11 cellular contexts compared by ENCODE assay signal in genomic region chrX:30910124-30910860, GRCh38. TPM values are rescaled to one million over a fixed set of nuclear protein-coding genes. Genes with fewer than 3 reads are reported as not detected.
DNase-seq lines count a peak whose midpoint lies in the region; ATAC-seq and TF ChIP-seq lines count a peak whose summit lies in the region.
"Had no signal": no experiment of that assay in that cellular context is flagged by ENCODE, and none has a peak within 500 bp of the region (broad histone marks: within the 10 kb centered on the region; RNA-seq: fewer than 3 reads in every experiment).

No MANE protein-coding gene starts in this region.

- peaks cover 3% of the 10 kb centered on the region for H3K36me3 Mint-ChIP-seq in activated T-helper 2 cell treated with anti-CD3 and anti-CD28 coated beads, Interferon-gamma antibody, Interleukin-2, Interleukin-4, amounts not matched to agents 10 μg/mL and 5 μg/mL and 100 μg/mL, durations not matched to agents 14 hours and 24 hours and 36 hours (ENCODE audit: low read depth)
- H3K36me3 Mint-ChIP-seq in natural killer cell = no peaks in the 10 kb centered on the region

- peak overlapping the region; percentile 42 for H3K4me3 Mint-ChIP-seq in activated T-helper 2 cell treated with anti-CD3 and anti-CD28 coated beads, Interferon-gamma antibody, Interleukin-2, Interleukin-4, amounts not matched to agents 10 μg/mL and 5 μg/mL and 100 μg/mL, durations not matched to agents 14 hours and 24 hours and 36 hours (ENCODE audit: low read depth)
- H3K4me3 Mint-ChIP-seq in natural killer cell = no peak overlapping the region

- intact Hi-C loops in activated T-helper 2 cell treated with anti-CD3 and anti-CD28 coated beads, Interferon-gamma antibody, Interleukin-2, Interleukin-4, amounts not matched to agents 10 μg/mL and 5 μg/mL and 100 μg/mL, durations not matched to agents 14 hours and 24 hours and 36 hours (cut with micrococcal nuclease) = loop anchor here (1.0 kb wide), 2 partner anchors 10 to 21 kb away; partner anchors contain the start of gene TAB3
- intact Hi-C loops in natural killer cell (cut with micrococcal nuclease) = no loop called here

- H3K4me1 Mint-ChIP-seq in activated T-helper 2 cell treated with anti-CD3 and anti-CD28 coated beads, Interferon-gamma antibody, Interleukin-2, Interleukin-4, amounts not matched to agents 10 μg/mL and 5 μg/mL and 100 μg/mL, durations not matched to agents 14 hours and 24 hours and 36 hours (ENCODE audit: low read depth) = peaks cover 18% of the 10 kb centered on the region
- no peaks in the 10 kb centered on the region for H3K4me1 Mint-ChIP-seq in natural killer cell

- no peak for TF ChIP-seq CTCF in natural killer cell (IDR thresholded peaks at IDR 0.05)

- DNase-seq in EH (ENCODE audit: low read depth) (peak; percentile 36), M059J (ENCODE audit: low read depth) (peak; percentile 56), natural killer cell (no peak), dedifferentiated amniotic fluid mesenchymal stem cell (ENCODE audit: extremely low spot score) (no peak), glomerular visceral epithelial cell (ENCODE audit: extremely low spot score) (no peak), KG1 (lab: John Stamatoyannopoulos, UW) (no peak)
- DNase-seq in activated T-helper 2 cell treated with anti-CD3 and anti-CD28 coated beads, Interferon-gamma antibody, Interleukin-2, Interleukin-4, amounts not matched to agents 10 μg/mL and 5 μg/mL and 100 μg/mL, durations not matched to agents 14 hours and 24 hours and 36 hours (ENCODE audit: low spot score) = peak; percentile 10
- DNase-seq: activated CD8-positive, alpha-beta memory T cell treated with anti-CD3 and anti-CD28 coated beads for 24 hours; caudate nucleus; NCI-H1436 treated with DMSO at 0.1 percent for 48 hours had no signal

- H3K27me3 Mint-ChIP-seq in activated T-helper 2 cell treated with anti-CD3 and anti-CD28 coated beads, Interferon-gamma antibody, Interleukin-2, Interleukin-4, amounts not matched to agents 10 μg/mL and 5 μg/mL and 100 μg/mL, durations not matched to agents 14 hours and 24 hours and 36 hours (ENCODE audit: low read depth) = no peaks in the 10 kb centered on the region
- H3K27me3 Mint-ChIP-seq in natural killer cell (ENCODE audit: low read depth in 2 of 2) = peaks cover 0 to 5% of the 10 kb centered on the region in 2 donors

- H3K27ac Mint-ChIP-seq in activated T-helper 2 cell treated with anti-CD3 and anti-CD28 coated beads, Interferon-gamma antibody, Interleukin-2, Interleukin-4, amounts not matched to agents 10 μg/mL and 5 μg/mL and 100 μg/mL, durations not matched to agents 14 hours and 24 hours and 36 hours = peak overlapping the region; percentile 77
- H3K27ac Mint-ChIP-seq in natural killer cell = no peak overlapping the region

- no peaks in the 10 kb centered on the region for H3K9me3 Mint-ChIP-seq in activated T-helper 2 cell treated with anti-CD3 and anti-CD28 coated beads, Interferon-gamma antibody, Interleukin-2, Interleukin-4, amounts not matched to agents 10 μg/mL and 5 μg/mL and 100 μg/mL, durations not matched to agents 14 hours and 24 hours and 36 hours
- no peaks in the 10 kb centered on the region for H3K9me3 Mint-ChIP-seq in natural killer cell

- peak in 2 of 3 donors; percentile 37 to 76 for ATAC-seq in natural killer cell
- ATAC-seq: gastroesophageal sphincter had no signal

RNA-seq across cellular contexts. Expression of gene TAB3, which starts 21.2 kb away (rescaled TPM):
- total RNA-seq in M059J (2014; rRNA removed; shearing (Covaris generic)) = 23.3 and 33.9 TPM in 2 replicates
- total RNA-seq in activated T-helper 2 cell treated with anti-CD3 and anti-CD28 coated beads, Interferon-gamma antibody, Interleukin-2, Interleukin-4, amounts not matched to agents 10 μg/mL and 5 μg/mL and 100 μg/mL, durations not matched to agents 14 hours and 24 hours and 36 hours = 24.2 and 24.9 TPM in 2 replicates
- total RNA-seq in natural killer cell = 10 to 100 TPM; 20.4 to 26.1 (median 21.3) TPM

Comparison
In these comparisons a context has a peak if more than half of its experiments do, and no peak if none do; other contexts are left out.
1. DNase-seq: peak in EH (single experiment), M059J (single experiment) and activated T-helper 2 cell treated with anti-CD3 and anti-CD28 coated beads, Interferon-gamma antibody, Interleukin-2, Interleukin-4, amounts not matched to agents 10 μg/mL and 5 μg/mL and 100 μg/mL, durations not matched to agents 14 hours and 24 hours and 36 hours (single experiment); none in natural killer cell (single experiment), dedifferentiated amniotic fluid mesenchymal stem cell (single experiment), glomerular visceral epithelial cell (single experiment) and KG1 (single experiment).